Comparison of ENCODE assay signal across 17 cellular contexts in the genomic region with DNA sequence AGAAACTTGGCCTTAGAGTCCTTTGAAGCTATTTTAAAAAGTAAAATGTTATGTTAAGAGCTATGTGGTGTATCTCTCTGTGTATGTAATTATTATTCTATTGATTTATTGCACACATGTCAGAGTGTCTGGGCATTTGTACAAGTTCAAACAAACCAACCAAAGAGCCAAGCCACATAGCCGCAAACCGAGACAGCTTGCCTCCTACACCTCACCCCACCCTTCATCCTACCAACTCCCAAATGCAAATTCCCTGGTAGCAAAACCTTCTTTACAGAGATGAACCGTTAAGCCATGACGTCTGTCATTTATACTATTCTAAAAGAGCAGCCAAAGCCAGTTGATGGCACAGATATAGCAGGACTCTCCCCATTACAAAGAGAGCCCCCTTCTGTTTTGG.
A peak's percentile ranks its signal among the peaks of the same experiment; 100 is the strongest.
DNase-seq lines count a peak whose midpoint lies in the region; ATAC-seq and TF ChIP-seq lines count a peak whose summit lies in the region.
"Had no signal": no experiment of that assay in that cellular context is flagged by ENCODE, and none has a peak within 500 bp of the region (broad histone marks: within the 10 kb centered on the region; RNA-seq: fewer than 3 reads in every experiment).

No MANE protein-coding gene starts in this region.

- H3K9me3 ChIP-seq in MG63 (no peaks in the 10 kb centered on the region), mammary epithelial cell (replicated peaks; ENCODE audit: insufficient read depth, low read length) (no peaks in the 10 kb centered on the region), mesenchymal stem cell (ENCODE audit: control insufficient read depth, low read length) (no peaks in the 10 kb centered on the region)

- H2BK5ac ChIP-seq in mesenchymal stem cell (ENCODE audit: low read depth, low read length, poor library complexity, severe bottlenecking) = no peak overlapping the region

- H3K27me3 ChIP-seq in MG63 = no peaks in the 10 kb centered on the region
- no peaks in the 10 kb centered on the region for H3K27me3 ChIP-seq in mammary epithelial cell (ENCODE audit: insufficient read depth, low read length)
- H3K27me3 ChIP-seq in mesenchymal stem cell (ENCODE audit: control insufficient read depth in 1 of 2, insufficient read depth in 1 of 2, low read length in 2 of 2) = no peaks in the 10 kb centered on the region

- H3K18ac ChIP-seq in mesenchymal stem cell (ENCODE audit: low read depth in 1 of 2, low read length in 2 of 2) = no peak overlapping the region

- TF ChIP-seq CTCF in mammary epithelial cell (conservative IDR thresholded peaks at IDR 0.05 in 1 of 2, IDR thresholded peaks at IDR 0.05 in 1 of 2; ENCODE audit: extremely low read depth in 1 of 2, insufficient read depth in 1 of 2, low read depth in 1 of 2, low read length in 2 of 2) = no peak

- no TSS peak for BruUV-seq in mammary epithelial cell (replicated peaks; lab: Mats Ljungman, UMichigan)

- H3K4me3 ChIP-seq in MG63 (no peak overlapping the region), mammary epithelial cell (replicated peaks in 1 of 3; ENCODE audit: insufficient read depth in 1 of 3, low read depth in 2 of 3, low read length in 3 of 3) (no peak overlapping the region), mesenchymal stem cell (ENCODE audit: insufficient read depth in 1 of 2, low read depth in 1 of 2, low read length in 2 of 2) (no peak overlapping the region)

- CTCF ChIA-PET in mammary epithelial cell (lab: Charles Lee; ENCODE audit: low non-redundant PET) = no interaction called here

- H4K91ac ChIP-seq in mesenchymal stem cell (ENCODE audit: low read length) = no peak overlapping the region

- no peak overlapping the region for H3K4me2 ChIP-seq in mammary epithelial cell (ENCODE audit: insufficient read depth, low read depth, low read length)
- no peak overlapping the region for H3K4me2 ChIP-seq in mesenchymal stem cell (ENCODE audit: low read length, poor library complexity, severe bottlenecking)

- ATAC-seq in HG02763 (IDR thresholded peaks at IDR 0.05; ENCODE audit: unreplicated experiment) (no peak), GM21619 (IDR thresholded peaks at IDR 0.05; ENCODE audit: unreplicated experiment) (no peak)
- ATAC-seq: PC-3 had no signal

- no peaks in the 10 kb centered on the region for H3K79me1 ChIP-seq in mesenchymal stem cell (replicated peaks; ENCODE audit: low read length, poor library complexity, severe bottlenecking)

- H2BK120ac ChIP-seq in mesenchymal stem cell (ENCODE audit: low read depth, low read length) = no peak overlapping the region

- no peak overlapping the region for H2BK15ac ChIP-seq in mesenchymal stem cell (ENCODE audit: low read depth, poor library complexity, severe bottlenecking)

- no peak overlapping the region for H4K8ac ChIP-seq in mesenchymal stem cell (ENCODE audit: low read length)

- intact Hi-C loops in mammary epithelial cell (cut with micrococcal nuclease) = no loop called here

- WGBS in mammary epithelial cell (ENCODE audit: low coverage, missing lambda C conversion rate) = 47% methylated on average over 4 of the region's 4 CpGs
- WGBS in mesenchymal stem cell = 82% methylated on average over 4 of the region's 4 CpGs

- H3K14ac ChIP-seq in mesenchymal stem cell (ENCODE audit: low read length in 2 of 2) = no peak overlapping the region

- H4K20me1 ChIP-seq in mammary epithelial cell (ENCODE audit: insufficient read depth, low read length) = peaks cover 4% of the 10 kb centered on the region

- H3K27ac ChIP-seq in mammary epithelial cell (ENCODE audit: insufficient read depth, low read depth, low read length) = no peak overlapping the region
- no peak overlapping the region for H3K27ac ChIP-seq in mesenchymal stem cell (ENCODE audit: low read length, poor library complexity, severe bottlenecking)

- dilution Hi-C loops in mammary epithelial cell (cut with HindIII; ENCODE audit: low sequenced_read_pairs) = no loop called here

- peaks cover 27% of the 10 kb centered on the region for H3K4me1 ChIP-seq in mammary epithelial cell (ENCODE audit: insufficient read depth, low read length)
- H3K4me1 ChIP-seq in mesenchymal stem cell (ENCODE audit: control insufficient read depth, insufficient read depth, low read depth, low read length) = peaks cover 3% of the 10 kb centered on the region

- no peaks in the 10 kb centered on the region for H3K79me2 ChIP-seq in mammary epithelial cell (ENCODE audit: insufficient read depth, low read length)

- no peak overlapping the region for H3K4ac ChIP-seq in mesenchymal stem cell (ENCODE audit: low read depth in 1 of 2, low read length in 2 of 2)

- DNase-seq in Daoy (ENCODE audit: low read depth) (peak; percentile 29), MG63 (peak; percentile 38), mammary epithelial cell (peak; percentile 37), mesenchymal stem cell (no peak), RPMI8226 (no peak), NCI-H774 (lab: John Stamatoyannopoulos, UW) (no peak)
- DNase-seq: CD4-positive, CD25-positive, alpha-beta regulatory T cell; COR-L47; GDM1; HCEC 1CT; NCI-H1436; NCI-H2029; NCI-H510A; NCI-H82; PC-3 had no signal

- H3K36me3 ChIP-seq in MG63 (no peaks in the 10 kb centered on the region), mammary epithelial cell (ENCODE audit: insufficient read depth, low read length) (no peaks in the 10 kb centered on the region), mesenchymal stem cell (ENCODE audit: control insufficient read depth in 1 of 2, insufficient read depth in 2 of 2, low read depth in 1 of 2, low read length in 2 of 2) (no peaks in the 10 kb centered on the region)

- H2BK12ac ChIP-seq in mesenchymal stem cell (ENCODE audit: low read length in 2 of 2) = no peak overlapping the region

- in situ Hi-C loops in mammary epithelial cell (cut with MboI; ENCODE audit: low sequenced_read_pairs in 2 of 2) = no loop called here

- H3K23ac ChIP-seq in mesenchymal stem cell (ENCODE audit: low read length in 2 of 2) = no peak overlapping the region

- H3K9ac ChIP-seq in mammary epithelial cell (ENCODE audit: insufficient read depth, low read length) = no peak overlapping the region
- H3K9ac ChIP-seq in mesenchymal stem cell (ENCODE audit: low read length) = no peak overlapping the region

- peak overlapping the region; percentile 69 for H2AK5ac ChIP-seq in mesenchymal stem cell (ENCODE audit: low read length, severe bottlenecking)

- H2AFZ ChIP-seq in mammary epithelial cell (ENCODE audit: low read depth, low read length) (no peak overlapping the region), mesenchymal stem cell (ENCODE audit: low read depth, low read length) (no peak overlapping the region)

Comparison
In these comparisons a context has a peak if more than half of its experiments do, and no peak if none do; other contexts are left out.
1. DNase-seq: peak in Daoy (single experiment), MG63 (single experiment) and mammary epithelial cell (single experiment); none in mesenchymal stem cell (single experiment), RPMI8226 (single experiment) and NCI-H774 (single experiment).